ENCODE assay signal across 25 cellular contexts in the genomic region with DNA sequence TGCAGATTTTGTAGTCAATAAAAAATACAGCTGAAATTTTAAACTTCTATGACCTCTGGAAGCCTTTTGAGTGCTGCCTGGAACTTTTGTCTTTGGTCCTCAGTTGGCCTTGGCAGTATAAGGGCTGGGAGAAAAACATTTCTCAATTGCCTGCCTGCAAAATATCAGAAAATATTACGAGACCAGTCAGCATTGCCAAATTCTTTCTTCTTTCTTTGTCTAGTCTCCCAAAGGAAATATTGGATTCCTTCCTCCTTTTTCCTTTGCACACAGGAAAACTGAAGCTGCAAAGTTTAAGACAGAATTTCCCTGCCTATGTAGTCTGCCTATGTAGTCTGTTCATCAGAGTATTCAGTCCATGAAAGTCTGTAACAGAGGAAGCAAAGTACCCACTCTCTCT.
DNase-seq lines count a peak whose midpoint lies in the region; ATAC-seq and TF ChIP-seq lines count a peak whose summit lies in the region.
"Had no signal": no experiment of that assay in that cellular context is flagged by ENCODE, and none has a peak within 500 bp of the region (broad histone marks: within the 10 kb centered on the region; RNA-seq: fewer than 3 reads in every experiment).

No MANE protein-coding gene starts in this region.

- H3K36me3 ChIP-seq in transverse colon (no peaks in the 10 kb centered on the region), upper lobe of left lung (no peaks in the 10 kb centered on the region)
- H3K36me3 ChIP-seq: BLaER1, HAP-1 had no signal

- peaks cover 9% of the 10 kb centered on the region for H3K4me1 Mint-ChIP-seq in nephron
- H3K4me1 Mint-ChIP-seq: GM23338 had no signal

- H3K4me3 Mint-ChIP-seq in nephron = no peak overlapping the region
- H3K4me3 Mint-ChIP-seq: CD4-positive, alpha-beta T cell; GM23338 had no signal

- DNase-seq in amniotic epithelial cell (ENCODE audit: low read depth) (peak; percentile 42), fibroblast of pulmonary artery (ENCODE audit: low read depth) (peak; percentile 45), transverse colon (no peak), upper lobe of left lung (no peak)
- no peak for DNase-seq in activated CD8-positive, alpha-beta memory T cell treated with anti-CD3 and anti-CD28 coated beads, Interleukin-2, amount 50 U/mL, for 4 hours
- DNase-seq in activated CD4-positive, alpha-beta T cell treated with anti-CD3 and anti-CD28 coated beads for 48 hours = no peak
- DNase-seq: ACHN; Caco-2; CD4-positive, alpha-beta T cell; DMS 273 treated with DMSO at 0.1 percent for 48 hours; DMS79 treated with DMSO at 0.1 percent for 48 hours; KBM-7; MM.1S; NCI-H1048; NCI-H1417 treated with DMSO at 0.1 percent for 48 hours; NCI-H187; NCI-H446; OCI-M1; SHP77 had no signal

- no peak for TF ChIP-seq EP300 in transverse colon (IDR thresholded peaks at IDR 0.05; ENCODE audit: low read depth)
- TF ChIP-seq EP300 in upper lobe of left lung (IDR thresholded peaks at IDR 0.05) = no peak

- TF ChIP-seq CTCF in fibroblast of pulmonary artery (IDR thresholded peaks at IDR 0.05; ENCODE audit: low read length, missing control alignments) (no peak), nephron (IDR thresholded peaks at IDR 0.05; ENCODE audit: unreplicated experiment in 3 of 3) (no peak), transverse colon (IDR thresholded peaks at IDR 0.05) (no peak), upper lobe of left lung (IDR thresholded peaks at IDR 0.05) (no peak)

- in situ Hi-C loops in transverse colon (cut with MboI; ENCODE audit: low pct_ligation_motif_present in 1 of 4, low pct_unique_long_range_greater_than_20kb in 1 of 4, low sequenced_read_pairs in 3 of 4) = no loop called here

- H3K36me3 Mint-ChIP-seq in nephron (ENCODE audit: low read depth) = no peaks in the 10 kb centered on the region

- H3K9me3 ChIP-seq in transverse colon (no peaks in the 10 kb centered on the region), upper lobe of left lung (no peaks in the 10 kb centered on the region)
- H3K9me3 ChIP-seq: BLaER1, HAP-1 had no signal

- H3K4me3 ChIP-seq in fibroblast of pulmonary artery (replicated peaks; ENCODE audit: low read depth, low read length) (no peak overlapping the region), transverse colon (no peak overlapping the region), upper lobe of left lung (no peak overlapping the region)
- H3K4me3 ChIP-seq: BLaER1, GM23338, HAP-1 had no signal

- TF ChIP-seq POLR2A in transverse colon (IDR thresholded peaks at IDR 0.05) = no peak
- TF ChIP-seq POLR2A in upper lobe of left lung (IDR thresholded peaks at IDR 0.05) = no peak

- no peaks in the 10 kb centered on the region for H3K9me3 Mint-ChIP-seq in nephron
- H3K9me3 Mint-ChIP-seq: GM23338 had no signal

- H3K27ac Mint-ChIP-seq in nephron = peak overlapping the region in 2 of 3 experiments; percentile 90
- H3K27ac Mint-ChIP-seq: CD4-positive, alpha-beta T cell; GM23338 had no signal

- 17 to 24% methylated on average over 1 of the region's 1 CpG for WGBS in transverse colon (ENCODE audit: low coverage in 1 of 2), 2 donors
- WGBS in upper lobe of left lung, 2 donors = 50 to 71% methylated on average over 1 of the region's 1 CpG

- H3K4me1 ChIP-seq in transverse colon = peaks cover 0 to 8% (median 0%) of the 10 kb centered on the region in 4 donors
- H3K4me1 ChIP-seq in upper lobe of left lung = no peaks in the 10 kb centered on the region
- H3K4me1 ChIP-seq: BLaER1, Caco-2, HAP-1 had no signal

- no peak for ATAC-seq in upper lobe of left lung (ENCODE audit: low FRiP score in 2 of 2)
- ATAC-seq: GM23338, HepG2 had no signal

- H3K27me3 ChIP-seq in transverse colon = no peaks in the 10 kb centered on the region
- H3K27me3 ChIP-seq in upper lobe of left lung = no peaks in the 10 kb centered on the region
- H3K27me3 ChIP-seq: BLaER1 had no signal

- peak overlapping the region in 3 of 4 donors; percentile 41 to 62 (median 51) for H3K27ac ChIP-seq in transverse colon
- H3K27ac ChIP-seq in upper lobe of left lung = no peak overlapping the region
- H3K27ac ChIP-seq: BLaER1, HL-60 had no signal

- intact Hi-C loops in transverse colon (cut with DNase I; ENCODE audit: low total_unique reads) = no loop called here

- no peaks in the 10 kb centered on the region for H3K27me3 Mint-ChIP-seq in nephron (ENCODE audit: low read depth)
- H3K27me3 Mint-ChIP-seq: CD4-positive, alpha-beta T cell had no signal

Comparison
In these comparisons a context has a peak if more than half of its experiments do, and no peak if none do; other contexts are left out.
1. DNase-seq: peak in amniotic epithelial cell (single experiment) and fibroblast of pulmonary artery (single experiment); none in transverse colon (single experiment), activated CD8-positive, alpha-beta memory T cell treated with anti-CD3 and anti-CD28 coated beads, Interleukin-2, amount 50 U/mL, for 4 hours (single experiment), upper lobe of left lung (0 of 2) and activated CD4-positive, alpha-beta T cell treated with anti-CD3 and anti-CD28 coated beads for 48 hours (single experiment).
2. H3K27ac ChIP-seq: peak in transverse colon (3 of 4); none in upper lobe of left lung (0 of 4).